17 cellular contexts compared by ENCODE assay signal in genomic region chr16:82776466-82777146, GRCh38.
DNase-seq lines count a peak whose midpoint lies in the region; ATAC-seq and TF ChIP-seq lines count a peak whose summit lies in the region.
"Had no signal": no experiment of that assay in that cellular context is flagged by ENCODE, and none has a peak within 500 bp of the region (broad histone marks: within the 10 kb centered on the region; RNA-seq: fewer than 3 reads in every experiment).

No MANE protein-coding gene starts in this region.

- H3K27me3 Mint-ChIP-seq in activated CD4-positive, alpha-beta T cell treated with anti-CD3 and anti-CD28 coated beads for 36 hours: peaks cover 7% of the 10 kb centered on the region
- H3K27me3 Mint-ChIP-seq in stimulated activated memory B cell treated with anti-CD40 and anti-IgM and Interleukin-4, amounts not matched to agents 10 μg/mL and 1 μg/mL and 100 μg/mL, for 72 hours: no peaks in the 10 kb centered on the region
- H3K27me3 Mint-ChIP-seq in MCF 10A (ENCODE audit: insufficient read depth, unreplicated experiment): no peaks in the 10 kb centered on the region

- no peak overlapping the region for H3K27ac ChIP-seq in MM.1S (ENCODE audit: low read length)
- H3K27ac ChIP-seq: A549, body of pancreas, KMS-11, neural progenitor cell had no signal

- POLR2A ChIA-PET in activated CD4-positive, alpha-beta T cell treated with anti-CD3 and anti-CD28 coated beads for 36 hours (lab: Charles Lee): no interaction called here
- POLR2A ChIA-PET in MCF 10A (lab: Yijun Ruan, JAX): no interaction called here

- H3K27me3 ChIP-seq in MM.1S (replicated peaks; ENCODE audit: insufficient read depth, low read length): no peaks in the 10 kb centered on the region
- H3K27me3 ChIP-seq: body of pancreas, neural progenitor cell had no signal

- intact Hi-C loops in activated CD4-positive, alpha-beta T cell treated with anti-CD3 and anti-CD28 coated beads for 36 hours (cut with DNase I, micrococcal nuclease): no loop called here
- intact Hi-C loops in MCF 10A (cut with micrococcal nuclease): no loop called here

- BruUV-seq in MCF 10A (replicated peaks; lab: Mats Ljungman, UMichigan): no TSS peak

- peak; percentile 55 for ATAC-seq in activated CD4-positive, alpha-beta T cell treated with anti-CD3 and anti-CD28 coated beads for 36 hours
- ATAC-seq in HG03354 (IDR thresholded peaks at IDR 0.05; ENCODE audit: poor library complexity, severe bottlenecking, unreplicated experiment): peak; percentile 57
- ATAC-seq in stimulated activated memory B cell treated with anti-CD40 and anti-IgM and Interleukin-4, amounts not matched to agents 10 μg/mL and 1 μg/mL and 100 μg/mL, for 72 hours: peak; percentile 84
- no peak for ATAC-seq in HG02571 (IDR thresholded peaks at IDR 0.05; ENCODE audit: unreplicated experiment)
- ATAC-seq: A549, body of pancreas, left cardiac atrium, PC-3 had no signal

- H3K4me1 Mint-ChIP-seq in activated CD4-positive, alpha-beta T cell treated with anti-CD3 and anti-CD28 coated beads for 36 hours: no peaks in the 10 kb centered on the region
- H3K4me1 Mint-ChIP-seq in stimulated activated memory B cell treated with anti-CD40 and anti-IgM and Interleukin-4, amounts not matched to agents 10 μg/mL and 1 μg/mL and 100 μg/mL, for 72 hours: peaks cover 56% of the 10 kb centered on the region
- H3K4me1 Mint-ChIP-seq in MCF 10A (ENCODE audit: insufficient read depth, unreplicated experiment): no peaks in the 10 kb centered on the region

- no peaks in the 10 kb centered on the region for H4K20me1 ChIP-seq in MM.1S (ENCODE audit: insufficient read depth, low read length)

- H3K9me3 Mint-ChIP-seq in activated CD4-positive, alpha-beta T cell treated with anti-CD3 and anti-CD28 coated beads for 36 hours (ENCODE audit: low read depth): no peaks in the 10 kb centered on the region
- no peaks in the 10 kb centered on the region for H3K9me3 Mint-ChIP-seq in stimulated activated memory B cell treated with anti-CD40 and anti-IgM and Interleukin-4, amounts not matched to agents 10 μg/mL and 1 μg/mL and 100 μg/mL, for 72 hours
- H3K9me3 Mint-ChIP-seq in MCF 10A (ENCODE audit: unreplicated experiment): no peaks in the 10 kb centered on the region
- H3K9me3 Mint-ChIP-seq: neural progenitor cell had no signal

- H3K4me2 ChIP-seq in MM.1S (ENCODE audit: low read depth, low read length): no peak overlapping the region
- H3K4me2 ChIP-seq: A549, KMS-11, neural progenitor cell had no signal

- CTCF ChIA-PET in activated CD4-positive, alpha-beta T cell treated with anti-CD3 and anti-CD28 coated beads for 36 hours (lab: Charles Lee): interaction anchor here (0.6 kb wide), 1 partner anchor 9 kb away, joined by 3 read pairs; no protein-coding TSS in a partner anchor
- CTCF ChIA-PET in MCF 10A (lab: Yijun Ruan, JAX): no interaction called here

- no peaks in the 10 kb centered on the region for H3K79me2 ChIP-seq in MM.1S (ENCODE audit: low read length)

- no peaks in the 10 kb centered on the region for H3K36me3 ChIP-seq in MM.1S (replicated peaks; ENCODE audit: insufficient read depth, low read length)
- H3K36me3 ChIP-seq: neural progenitor cell had no signal

- H3K4me3 ChIP-seq in epithelial cell of esophagus (ENCODE audit: low read length) (no peak overlapping the region), MM.1S (ENCODE audit: low read length) (no peak overlapping the region)
- H3K4me3 ChIP-seq: A549, body of pancreas, neural progenitor cell had no signal

- H3K9ac ChIP-seq in MM.1S (ENCODE audit: low read length): no peak overlapping the region
- H3K9ac ChIP-seq: KMS-11, neural progenitor cell had no signal

- H3K4me3 Mint-ChIP-seq in activated CD4-positive, alpha-beta T cell treated with anti-CD3 and anti-CD28 coated beads for 36 hours: no peak overlapping the region
- no peak overlapping the region for H3K4me3 Mint-ChIP-seq in stimulated activated memory B cell treated with anti-CD40 and anti-IgM and Interleukin-4, amounts not matched to agents 10 μg/mL and 1 μg/mL and 100 μg/mL, for 72 hours
- H3K4me3 Mint-ChIP-seq in MCF 10A (ENCODE audit: unreplicated experiment): no peak overlapping the region
- H3K4me3 Mint-ChIP-seq: neural progenitor cell had no signal

- H3K27ac Mint-ChIP-seq in activated CD4-positive, alpha-beta T cell treated with anti-CD3 and anti-CD28 coated beads for 36 hours: no peak overlapping the region
- H3K27ac Mint-ChIP-seq in stimulated activated memory B cell treated with anti-CD40 and anti-IgM and Interleukin-4, amounts not matched to agents 10 μg/mL and 1 μg/mL and 100 μg/mL, for 72 hours: peak overlapping the region; percentile 64
- no peak overlapping the region for H3K27ac Mint-ChIP-seq in MCF 10A (ENCODE audit: low read depth, unreplicated experiment)
- H3K27ac Mint-ChIP-seq: neural progenitor cell had no signal

- no peaks in the 10 kb centered on the region for H3K9me3 ChIP-seq in MM.1S (replicated peaks; ENCODE audit: insufficient read depth, low read length)
- H3K9me3 ChIP-seq: A549, body of pancreas had no signal

- no peaks in the 10 kb centered on the region for H3K4me1 ChIP-seq in MM.1S (ENCODE audit: low read length)
- H3K4me1 ChIP-seq: A549, body of pancreas, neural progenitor cell had no signal

- DNase-seq in activated CD4-positive, alpha-beta T cell treated with anti-CD3 and anti-CD28 coated beads for 36 hours: no peak
- no peak for DNase-seq in activated CD4-positive, alpha-beta T cell treated with anti-CD3 and anti-CD28 coated beads for 1 hour
- DNase-seq in epithelial cell of esophagus (ENCODE audit: low read depth): peak; percentile 29
- DNase-seq in MM.1S: no peak
- DNase-seq in MCF 10A (ENCODE audit: unreplicated experiment): no peak
- DNase-seq: activated CD4-positive, alpha-beta T cell treated with anti-CD3 and anti-CD28 coated beads for 4 hours; activated gamma-delta T cell; body of pancreas; H7; left cardiac atrium; PC-3 had no signal

- TF ChIP-seq CTCF in epithelial cell of esophagus (IDR thresholded peaks at IDR 0.05; ENCODE audit: insufficient read depth, low read depth, low read length, missing control alignments): no peak
- no peak for TF ChIP-seq CTCF in MM.1S (IDR thresholded peaks at IDR 0.05; ENCODE audit: low read length)
- TF ChIP-seq CTCF in MCF 10A (IDR thresholded peaks at IDR 0.05; ENCODE audit: unreplicated experiment): no peak

- H2AFZ ChIP-seq in MM.1S (ENCODE audit: low read length): no peak overlapping the region
- H2AFZ ChIP-seq: neural progenitor cell had no signal

- H3F3A ChIP-seq in MM.1S (ENCODE audit: insufficient read depth, low read length): no peaks in the 10 kb centered on the region

- H3K36me3 Mint-ChIP-seq in activated CD4-positive, alpha-beta T cell treated with anti-CD3 and anti-CD28 coated beads for 36 hours (ENCODE audit: low read depth): no peaks in the 10 kb centered on the region
- no peaks in the 10 kb centered on the region for H3K36me3 Mint-ChIP-seq in stimulated activated memory B cell treated with anti-CD40 and anti-IgM and Interleukin-4, amounts not matched to agents 10 μg/mL and 1 μg/mL and 100 μg/mL, for 72 hours
- H3K36me3 Mint-ChIP-seq in MCF 10A (ENCODE audit: insufficient read depth, unreplicated experiment): peaks cover 9% of the 10 kb centered on the region
- H3K36me3 Mint-ChIP-seq: neural progenitor cell had no signal

- H3K9me2 ChIP-seq in MM.1S (replicated peaks; ENCODE audit: insufficient read depth, low read length): no peaks in the 10 kb centered on the region
